Comparison of ENCODE assay signal across 9 cellular contexts in the genomic region with DNA sequence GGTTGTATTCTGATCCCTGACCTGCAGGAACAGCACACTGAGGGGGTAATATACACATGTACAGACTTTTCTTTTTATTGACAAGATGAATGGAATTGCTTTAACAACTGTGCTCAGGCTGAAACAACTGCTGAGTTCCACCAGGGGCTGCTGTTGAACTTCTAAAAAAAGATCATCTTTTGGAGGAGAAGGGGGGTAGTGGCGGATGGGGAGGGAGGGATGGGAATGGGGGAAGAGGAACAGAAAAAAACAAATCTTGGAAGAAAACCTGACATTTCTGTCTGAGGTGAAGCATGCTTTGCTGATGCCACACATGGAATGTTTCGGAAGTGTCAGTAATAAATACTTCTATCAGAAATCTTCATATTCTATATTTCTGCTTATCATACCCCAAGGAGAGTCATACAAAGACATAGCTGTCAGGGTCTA.
A peak's percentile ranks its signal among the peaks of the same experiment; 100 is the strongest.
DNase-seq lines count a peak whose midpoint lies in the region; ATAC-seq and TF ChIP-seq lines count a peak whose summit lies in the region.
"Had no signal": no experiment of that assay in that cellular context is flagged by ENCODE, and none has a peak within 500 bp of the region (broad histone marks: within the 10 kb centered on the region; RNA-seq: fewer than 3 reads in every experiment).

No MANE protein-coding gene starts in this region.

- no peaks in the 10 kb centered on the region for H3K9me3 ChIP-seq in mucosa of descending colon

- H3K9me3 Mint-ChIP-seq in natural killer cell, result peaks cover 5 to 6% of the 10 kb centered on the region in 2 donors

- H3K4me3 Mint-ChIP-seq in natural killer cell, result no peak overlapping the region
- H3K4me3 Mint-ChIP-seq: CD4-positive, CD25-positive, alpha-beta regulatory T cell had no signal

- no peaks in the 10 kb centered on the region for H3K4me1 Mint-ChIP-seq in natural killer cell
- H3K4me1 Mint-ChIP-seq: CD4-positive, CD25-positive, alpha-beta regulatory T cell had no signal

- H3K4me1 ChIP-seq in mucosa of descending colon (ENCODE audit: low read depth), result no peaks in the 10 kb centered on the region

- ATAC-seq in mucosa of descending colon (peak; percentile 38), HG03280 (IDR thresholded peaks at IDR 0.05; ENCODE audit: unreplicated experiment) (no peak), natural killer cell (no peak), GM21447 (IDR thresholded peaks at IDR 0.05; ENCODE audit: unreplicated experiment) (no peak)

- DNase-seq in NCI-H748 (lab: John Stamatoyannopoulos, UW; ENCODE audit: unreplicated experiment) (peak; percentile 58), NCI-H748 treated with DMSO at 0.1 percent for 48 hours (lab: John Stamatoyannopoulos, UW) (no peak), NCI-H460 (ENCODE audit: extremely low read depth, low read depth) (peak; percentile 13), dermis blood vessel endothelial cell (peak; percentile 39), mucosa of descending colon (no peak), natural killer cell (no peak)
- DNase-seq: CD4-positive, CD25-positive, alpha-beta regulatory T cell had no signal

- TF ChIP-seq CTCF in mucosa of descending colon (IDR thresholded peaks at IDR 0.05) (no peak), natural killer cell (IDR thresholded peaks at IDR 0.05) (no peak)

- intact Hi-C loops in mucosa of descending colon (cut with DNase I, micrococcal nuclease) (no loop called here), natural killer cell (cut with micrococcal nuclease) (no loop called here)

- peaks cover 0 to 7% of the 10 kb centered on the region in 2 donors for H3K27me3 Mint-ChIP-seq in natural killer cell (ENCODE audit: low read depth in 2 of 2)

- H3K36me3 ChIP-seq in mucosa of descending colon (ENCODE audit: low read depth), result no peaks in the 10 kb centered on the region

- H3K36me3 Mint-ChIP-seq in natural killer cell, result no peaks in the 10 kb centered on the region
- H3K36me3 Mint-ChIP-seq: CD4-positive, CD25-positive, alpha-beta regulatory T cell had no signal

- H3K27ac Mint-ChIP-seq in natural killer cell, result no peak overlapping the region
- H3K27ac Mint-ChIP-seq: CD4-positive, CD25-positive, alpha-beta regulatory T cell had no signal

- no peak overlapping the region for H3K4me3 ChIP-seq in mucosa of descending colon

Comparison
In these comparisons a context has a peak if more than half of its experiments do, and no peak if none do; other contexts are left out.
1. DNase-seq: peak in NCI-H748 (single experiment), NCI-H460 (single experiment) and dermis blood vessel endothelial cell (single experiment); none in NCI-H748 treated with DMSO at 0.1 percent for 48 hours (single experiment), mucosa of descending colon (0 of 3) and natural killer cell (single experiment).